1 cellular context compared by ENCODE assay signal in the genomic region with DNA sequence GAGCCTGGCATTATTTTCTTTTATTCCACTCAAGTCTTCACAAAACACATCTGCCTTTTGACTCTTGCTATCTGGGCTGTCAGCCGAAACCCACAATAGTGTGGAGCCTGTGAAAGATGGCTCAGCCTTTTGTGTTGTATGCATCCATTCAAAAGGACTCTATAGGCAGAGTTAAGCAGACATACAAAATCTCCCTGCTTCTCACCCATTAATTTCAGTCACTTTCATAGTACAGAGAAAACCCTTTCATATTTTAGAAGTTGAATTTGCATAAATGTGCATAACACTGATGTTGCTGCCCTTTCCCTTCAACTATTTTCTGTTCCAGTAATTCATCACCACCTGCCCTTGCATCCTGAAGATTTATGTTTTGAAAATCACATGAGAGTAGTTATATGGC.
TF ChIP-seq lines count a peak whose summit lies in the region.

No MANE protein-coding gene starts in this region.

TF ChIP-seq in H1, 55 proteins besides CTCF, POLR2A, EP300 and RAD21:
- TF ChIP-seq BRCA1 (IDR thresholded peaks at IDR 0.05; ENCODE audit: low read depth, low read length) = no peak
- no peak for TF ChIP-seq CEBPB (IDR thresholded peaks at IDR 0.05; ENCODE audit: low read depth, low read length)
- TF ChIP-seq POLR2AphosphoS5 (IDR thresholded peaks at IDR 0.05; ENCODE audit: low read depth, low read length) = no peak
- no peak for TF ChIP-seq BCL11A (IDR thresholded peaks at IDR 0.05; ENCODE audit: low read depth in 2 of 2, low read length in 2 of 2)
- no peak for TF ChIP-seq TEAD4 (IDR thresholded peaks at IDR 0.05; ENCODE audit: low read depth, low read length)
- TF ChIP-seq RFX5 (IDR thresholded peaks at IDR 0.05; ENCODE audit: borderline replicate concordance, low read depth, low read length) = no peak
- TF ChIP-seq NRF1 (IDR thresholded peaks at IDR 0.05; ENCODE audit: low read depth, low read length) = no peak
- no peak for TF ChIP-seq GTF2F1 (IDR thresholded peaks at IDR 0.05; ENCODE audit: borderline replicate concordance, low read depth, low read length)
- no peak for TF ChIP-seq SIX5 (IDR thresholded peaks at IDR 0.05; ENCODE audit: low read depth, low read length)
- TF ChIP-seq SIN3A (conservative IDR thresholded peaks at IDR 0.05 in 1 of 2, IDR thresholded peaks at IDR 0.05 in 1 of 2; ENCODE audit: low read depth in 1 of 2, low read length in 2 of 2) = no peak
- TF ChIP-seq CHD2 (IDR thresholded peaks at IDR 0.05; ENCODE audit: low read length) = no peak
- TF ChIP-seq, protein P1, sequence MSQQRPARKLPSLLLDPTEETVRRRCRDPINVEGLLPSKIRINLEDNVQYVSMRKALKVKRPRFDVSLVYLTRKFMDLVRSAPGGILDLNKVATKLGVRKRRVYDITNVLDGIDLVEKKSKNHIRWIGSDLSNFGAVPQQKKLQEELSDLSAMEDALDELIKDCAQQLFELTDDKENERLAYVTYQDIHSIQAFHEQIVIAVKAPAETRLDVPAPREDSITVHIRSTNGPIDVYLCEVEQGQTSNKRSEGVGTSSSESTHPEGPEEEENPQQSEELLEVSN (IDR thresholded peaks at IDR 0.05) = no peak
- TF ChIP-seq, protein P2, sequence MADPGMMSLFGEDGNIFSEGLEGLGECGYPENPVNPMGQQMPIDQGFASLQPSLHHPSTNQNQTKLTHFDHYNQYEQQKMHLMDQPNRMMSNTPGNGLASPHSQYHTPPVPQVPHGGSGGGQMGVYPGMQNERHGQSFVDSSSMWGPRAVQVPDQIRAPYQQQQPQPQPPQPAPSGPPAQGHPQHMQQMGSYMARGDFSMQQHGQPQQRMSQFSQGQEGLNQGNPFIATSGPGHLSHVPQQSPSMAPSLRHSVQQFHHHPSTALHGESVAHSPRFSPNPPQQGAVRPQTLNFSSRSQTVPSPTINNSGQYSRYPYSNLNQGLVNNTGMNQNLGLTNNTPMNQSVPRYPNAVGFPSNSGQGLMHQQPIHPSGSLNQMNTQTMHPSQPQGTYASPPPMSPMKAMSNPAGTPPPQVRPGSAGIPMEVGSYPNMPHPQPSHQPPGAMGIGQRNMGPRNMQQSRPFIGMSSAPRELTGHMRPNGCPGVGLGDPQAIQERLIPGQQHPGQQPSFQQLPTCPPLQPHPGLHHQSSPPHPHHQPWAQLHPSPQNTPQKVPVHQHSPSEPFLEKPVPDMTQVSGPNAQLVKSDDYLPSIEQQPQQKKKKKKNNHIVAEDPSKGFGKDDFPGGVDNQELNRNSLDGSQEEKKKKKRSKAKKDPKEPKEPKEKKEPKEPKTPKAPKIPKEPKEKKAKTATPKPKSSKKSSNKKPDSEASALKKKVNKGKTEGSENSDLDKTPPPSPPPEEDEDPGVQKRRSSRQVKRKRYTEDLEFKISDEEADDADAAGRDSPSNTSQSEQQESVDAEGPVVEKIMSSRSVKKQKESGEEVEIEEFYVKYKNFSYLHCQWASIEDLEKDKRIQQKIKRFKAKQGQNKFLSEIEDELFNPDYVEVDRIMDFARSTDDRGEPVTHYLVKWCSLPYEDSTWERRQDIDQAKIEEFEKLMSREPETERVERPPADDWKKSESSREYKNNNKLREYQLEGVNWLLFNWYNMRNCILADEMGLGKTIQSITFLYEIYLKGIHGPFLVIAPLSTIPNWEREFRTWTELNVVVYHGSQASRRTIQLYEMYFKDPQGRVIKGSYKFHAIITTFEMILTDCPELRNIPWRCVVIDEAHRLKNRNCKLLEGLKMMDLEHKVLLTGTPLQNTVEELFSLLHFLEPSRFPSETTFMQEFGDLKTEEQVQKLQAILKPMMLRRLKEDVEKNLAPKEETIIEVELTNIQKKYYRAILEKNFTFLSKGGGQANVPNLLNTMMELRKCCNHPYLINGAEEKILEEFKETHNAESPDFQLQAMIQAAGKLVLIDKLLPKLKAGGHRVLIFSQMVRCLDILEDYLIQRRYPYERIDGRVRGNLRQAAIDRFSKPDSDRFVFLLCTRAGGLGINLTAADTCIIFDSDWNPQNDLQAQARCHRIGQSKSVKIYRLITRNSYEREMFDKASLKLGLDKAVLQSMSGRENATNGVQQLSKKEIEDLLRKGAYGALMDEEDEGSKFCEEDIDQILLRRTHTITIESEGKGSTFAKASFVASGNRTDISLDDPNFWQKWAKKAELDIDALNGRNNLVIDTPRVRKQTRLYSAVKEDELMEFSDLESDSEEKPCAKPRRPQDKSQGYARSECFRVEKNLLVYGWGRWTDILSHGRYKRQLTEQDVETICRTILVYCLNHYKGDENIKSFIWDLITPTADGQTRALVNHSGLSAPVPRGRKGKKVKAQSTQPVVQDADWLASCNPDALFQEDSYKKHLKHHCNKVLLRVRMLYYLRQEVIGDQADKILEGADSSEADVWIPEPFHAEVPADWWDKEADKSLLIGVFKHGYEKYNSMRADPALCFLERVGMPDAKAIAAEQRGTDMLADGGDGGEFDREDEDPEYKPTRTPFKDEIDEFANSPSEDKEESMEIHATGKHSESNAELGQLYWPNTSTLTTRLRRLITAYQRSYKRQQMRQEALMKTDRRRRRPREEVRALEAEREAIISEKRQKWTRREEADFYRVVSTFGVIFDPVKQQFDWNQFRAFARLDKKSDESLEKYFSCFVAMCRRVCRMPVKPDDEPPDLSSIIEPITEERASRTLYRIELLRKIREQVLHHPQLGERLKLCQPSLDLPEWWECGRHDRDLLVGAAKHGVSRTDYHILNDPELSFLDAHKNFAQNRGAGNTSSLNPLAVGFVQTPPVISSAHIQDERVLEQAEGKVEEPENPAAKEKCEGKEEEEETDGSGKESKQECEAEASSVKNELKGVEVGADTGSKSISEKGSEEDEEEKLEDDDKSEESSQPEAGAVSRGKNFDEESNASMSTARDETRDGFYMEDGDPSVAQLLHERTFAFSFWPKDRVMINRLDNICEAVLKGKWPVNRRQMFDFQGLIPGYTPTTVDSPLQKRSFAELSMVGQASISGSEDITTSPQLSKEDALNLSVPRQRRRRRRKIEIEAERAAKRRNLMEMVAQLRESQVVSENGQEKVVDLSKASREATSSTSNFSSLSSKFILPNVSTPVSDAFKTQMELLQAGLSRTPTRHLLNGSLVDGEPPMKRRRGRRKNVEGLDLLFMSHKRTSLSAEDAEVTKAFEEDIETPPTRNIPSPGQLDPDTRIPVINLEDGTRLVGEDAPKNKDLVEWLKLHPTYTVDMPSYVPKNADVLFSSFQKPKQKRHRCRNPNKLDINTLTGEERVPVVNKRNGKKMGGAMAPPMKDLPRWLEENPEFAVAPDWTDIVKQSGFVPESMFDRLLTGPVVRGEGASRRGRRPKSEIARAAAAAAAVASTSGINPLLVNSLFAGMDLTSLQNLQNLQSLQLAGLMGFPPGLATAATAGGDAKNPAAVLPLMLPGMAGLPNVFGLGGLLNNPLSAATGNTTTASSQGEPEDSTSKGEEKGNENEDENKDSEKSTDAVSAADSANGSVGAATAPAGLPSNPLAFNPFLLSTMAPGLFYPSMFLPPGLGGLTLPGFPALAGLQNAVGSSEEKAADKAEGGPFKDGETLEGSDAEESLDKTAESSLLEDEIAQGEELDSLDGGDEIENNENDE (IDR thresholded peaks at IDR 0.05; ENCODE audit: insufficient replicate concordance, low read length) = no peak
- no peak for TF ChIP-seq ASH2L (IDR thresholded peaks at IDR 0.05; ENCODE audit: low read length)
- no peak for TF ChIP-seq PHF8 (conservative IDR thresholded peaks at IDR 0.05; ENCODE audit: low read depth, low read length)
- no peak for TF ChIP-seq KDM5A (IDR thresholded peaks at IDR 0.05; ENCODE audit: low read length)
